In the genomic region with DNA sequence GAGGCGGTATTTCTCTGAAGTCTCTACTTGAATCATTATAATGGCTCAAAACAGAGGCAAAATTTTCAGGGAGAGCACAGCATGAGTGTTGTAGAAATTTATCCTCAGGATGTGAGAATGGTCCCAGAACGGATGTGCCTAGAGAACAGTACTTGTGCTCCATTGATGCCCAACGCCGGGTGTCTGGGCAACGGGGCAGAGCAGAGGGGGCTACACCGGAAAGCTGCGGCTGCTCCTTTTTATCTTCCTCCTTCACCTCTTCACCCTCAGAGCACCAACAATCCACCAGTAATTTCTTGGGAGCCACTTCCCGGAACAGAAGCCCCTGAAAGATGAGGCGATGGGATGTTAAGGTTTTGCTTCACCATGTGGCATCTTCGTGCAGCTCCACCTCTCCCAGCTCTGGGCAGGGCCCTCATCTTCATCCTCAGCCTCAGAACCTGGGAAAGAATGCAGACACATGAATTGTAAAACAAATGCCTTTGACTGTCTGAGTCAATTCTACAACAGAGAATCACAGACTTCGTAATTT, we compare ENCODE assay signal across 16 cellular contexts.
DNase-seq lines count a peak whose midpoint lies in the region; ATAC-seq and TF ChIP-seq lines count a peak whose summit lies in the region.
"Had no signal": no experiment of that assay in that cellular context is flagged by ENCODE, and none has a peak within 500 bp of the region (broad histone marks: within the 10 kb centered on the region; RNA-seq: fewer than 3 reads in every experiment).

No MANE protein-coding gene starts in this region.

- H3K4me3 ChIP-seq in WERI-Rb-1 (ENCODE audit: low read depth, low read length) (no peak overlapping the region), osteoblast (ENCODE audit: insufficient read depth, low read length) (no peak overlapping the region)
- H3K4me3 ChIP-seq: BLaER1, GM12878 had no signal

- H2AFZ ChIP-seq in osteoblast (ENCODE audit: low read length) = no peak overlapping the region

- H3K36me3 ChIP-seq in WERI-Rb-1 = no peaks in the 10 kb centered on the region
- H3K36me3 ChIP-seq in osteoblast (ENCODE audit: insufficient read depth, low read length) = no peaks in the 10 kb centered on the region
- H3K36me3 ChIP-seq: BLaER1 had no signal

- no peaks in the 10 kb centered on the region for H3K9me3 ChIP-seq in WERI-Rb-1 (ENCODE audit: severe bottlenecking)
- no peaks in the 10 kb centered on the region for H3K9me3 ChIP-seq in osteoblast (ENCODE audit: low read depth, low read length)
- H3K9me3 ChIP-seq: BLaER1 had no signal

- no peak overlapping the region for H3K4me2 ChIP-seq in osteoblast (ENCODE audit: insufficient read depth, low read length)
- H3K4me2 ChIP-seq: BLaER1 had no signal

- DNase-seq in activated CD8-positive, alpha-beta memory T cell treated with anti-CD3 and anti-CD28 coated beads, Interleukin-2, amount 50 U/mL, for 48 hours = peak; percentile 6
- DNase-seq in activated CD8-positive, alpha-beta memory T cell treated with anti-CD3 and anti-CD28 coated beads, Interleukin-2, amount 50 U/mL, for 4 hours = no peak
- DNase-seq in WERI-Rb-1 = peak; percentile 1
- peak; percentile 22 for DNase-seq in osteoblast (ENCODE audit: insufficient read length, low spot score, missing footprints)
- no peak for DNase-seq in SKM-1 treated with dmso at 0.1 percent for 144 hours (lab: John Stamatoyannopoulos, UW; ENCODE audit: unreplicated experiment)
- DNase-seq: 8988T; AML-193; CD8-positive, alpha-beta memory T cell; DMS79; H9; IMR-90; KBM-7 had no signal

- H4K20me1 ChIP-seq in osteoblast (ENCODE audit: insufficient read depth, low read length) = no peaks in the 10 kb centered on the region
- H4K20me1 ChIP-seq: BLaER1 had no signal

- H3K79me2 ChIP-seq in osteoblast (ENCODE audit: insufficient read depth, low read length) = no peaks in the 10 kb centered on the region

- no peak overlapping the region for H3K27ac ChIP-seq in WERI-Rb-1
- no peak overlapping the region for H3K27ac ChIP-seq in osteoblast (ENCODE audit: low read depth, low read length)
- H3K27ac ChIP-seq: BLaER1 had no signal

- H3K27me3 ChIP-seq in WERI-Rb-1 (ENCODE audit: insufficient read depth, low read depth, severe bottlenecking) (no peaks in the 10 kb centered on the region), osteoblast (ENCODE audit: insufficient read depth, low read length) (peaks cover 23% of the 10 kb centered on the region)
- H3K27me3 ChIP-seq: BLaER1 had no signal

- ATAC-seq in GM21367 (IDR thresholded peaks at IDR 0.05; ENCODE audit: unreplicated experiment) (no peak), GM19324 (IDR thresholded peaks at IDR 0.05; ENCODE audit: low FRiP score, unreplicated experiment) (no peak)
- ATAC-seq: GM12878 had no signal

- TF ChIP-seq CTCF in WERI-Rb-1 (IDR thresholded peaks at IDR 0.05; ENCODE audit: low read depth, low read length) (no peak), osteoblast (IDR thresholded peaks at IDR 0.05; ENCODE audit: extremely low read depth, low read depth, low read length) (no peak)

- no peaks in the 10 kb centered on the region for H3K4me1 ChIP-seq in osteoblast (ENCODE audit: insufficient read depth, low read length)
- H3K4me1 ChIP-seq: BLaER1 had no signal

Comparison
In these comparisons a context has a peak if more than half of its experiments do, and no peak if none do; other contexts are left out.
1. DNase-seq: peak in activated CD8-positive, alpha-beta memory T cell treated with anti-CD3 and anti-CD28 coated beads, Interleukin-2, amount 50 U/mL, for 48 hours (single experiment), WERI-Rb-1 (single experiment) and osteoblast (single experiment); none in activated CD8-positive, alpha-beta memory T cell treated with anti-CD3 and anti-CD28 coated beads, Interleukin-2, amount 50 U/mL, for 4 hours (single experiment) and SKM-1 treated with dmso at 0.1 percent for 144 hours (single experiment).